17 cellular contexts compared by ENCODE assay signal in the genomic region with DNA sequence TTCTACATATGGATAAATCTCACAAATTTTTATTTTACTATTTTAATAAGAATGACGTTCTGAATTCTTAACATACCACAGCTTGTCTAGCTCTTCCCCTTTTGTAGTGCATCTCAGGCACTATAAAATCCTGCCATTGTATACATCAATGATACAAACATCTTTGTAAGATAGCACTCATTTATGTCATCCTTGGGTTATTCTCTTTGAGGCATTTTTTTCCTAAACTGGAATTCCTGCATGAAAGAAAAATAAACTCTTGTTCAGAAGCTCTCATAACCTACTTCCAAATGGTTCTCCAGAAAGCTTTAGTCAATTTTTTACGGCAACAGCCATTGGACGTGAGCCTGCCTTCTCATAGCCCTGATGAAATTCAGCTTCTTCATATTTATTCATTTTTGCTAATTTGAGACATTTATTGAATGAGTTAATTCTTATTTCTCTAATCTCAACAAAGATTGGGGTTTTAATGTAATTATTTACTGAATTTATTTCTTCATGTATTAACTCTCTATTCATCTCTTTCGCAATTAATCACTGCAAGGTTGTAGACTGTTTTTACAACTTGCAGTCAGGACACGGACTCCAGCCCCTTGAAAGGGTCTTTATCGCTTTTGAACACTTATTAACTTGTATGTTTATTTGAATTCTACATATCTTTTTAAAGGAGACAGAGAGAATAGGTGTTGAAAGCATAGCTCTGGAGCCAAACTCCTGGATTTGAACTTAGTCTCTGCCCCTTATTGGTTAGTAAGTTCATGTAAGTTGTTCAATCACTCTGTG. TPM values are rescaled to one million over a fixed set of nuclear protein-coding genes. Genes with fewer than 3 reads are reported as not detected.
DNase-seq lines count a peak whose midpoint lies in the region; ATAC-seq, FAIRE-seq and TF ChIP-seq lines count a peak whose summit lies in the region.
"Had no signal": no experiment of that assay in that cellular context is flagged by ENCODE, and none has a peak within 500 bp of the region (broad histone marks: within the 10 kb centered on the region; RNA-seq: fewer than 3 reads in every experiment).

No MANE protein-coding gene starts in this region.

- ATAC-seq in IMR-90 (ENCODE audit: low read depth) (peak; percentile 94), HG03565 (IDR thresholded peaks at IDR 0.05; ENCODE audit: unreplicated experiment) (no peak)
- ATAC-seq: Panc1, Right ventricle myocardium inferior had no signal

- H3K9ac ChIP-seq in IMR-90 (ENCODE audit: low read depth, low read length) (peak overlapping the region; percentile 58; the same call in 1 of the 2 replicates), trophoblast cell (ENCODE audit: low read length) (no peak overlapping the region), mesendoderm (ENCODE audit: low read length) (no peak overlapping the region)

- peak overlapping the region; percentile 41; the same call in 1 of the 3 replicates for H2BK15ac ChIP-seq in IMR-90 (ENCODE audit: low read depth, low read length)
- H2BK15ac ChIP-seq in mesendoderm (replicated peaks; ENCODE audit: low read depth) = no peak overlapping the region

- no peak for FAIRE-seq in small intestine (lab: Jason Lieb, UNC)

- H3K56ac ChIP-seq in IMR-90 (ENCODE audit: extremely low read depth, insufficient read depth, low read length) (peak overlapping the region; percentile 38; the same call in 1 of the 2 replicates), mesendoderm (ENCODE audit: low read length) (no peak overlapping the region)

- CTCF ChIA-PET in IMR-90 (lab: Yijun Ruan, JAX) = no interaction called here

- H2BK120ac ChIP-seq in IMR-90 (ENCODE audit: low read depth, low read length) = peak overlapping the region; percentile 79
- H2BK120ac ChIP-seq in trophoblast cell (ENCODE audit: insufficient read depth, low read length, poor library complexity) = no peak overlapping the region
- H2BK120ac ChIP-seq in mesendoderm (ENCODE audit: low read depth, low read length) = no peak overlapping the region

- POLR2A ChIA-PET in IMR-90 (lab: Charles Lee; ENCODE audit: unreplicated experiment) = interaction anchor here (0.6 kb wide), 1 partner anchor 57 kb away, joined by 3 read pairs; no protein-coding TSS in a partner anchor

- H3K9me3 ChIP-seq in IMR-90 (ENCODE audit: control insufficient read depth, insufficient read depth, low read length) (no peaks in the 10 kb centered on the region), trophoblast cell (ENCODE audit: insufficient read depth, low read depth, low read length) (no peaks in the 10 kb centered on the region), small intestine (ENCODE audit: control insufficient read depth, low read depth) (no peaks in the 10 kb centered on the region)

- no peak for TF ChIP-seq POLR2A in IMR-90 (IDR thresholded peaks at IDR 0.05; ENCODE audit: low read depth, low read length)

- peak overlapping the region; percentile 68; the same call in 1 of the 2 replicates for H3K4ac ChIP-seq in IMR-90 (ENCODE audit: low read depth, low read length)
- no peak overlapping the region for H3K4ac ChIP-seq in trophoblast cell (ENCODE audit: low read depth, low read length)
- H3K4ac ChIP-seq in mesendoderm (ENCODE audit: low read depth, low read length) = no peak overlapping the region

- H3K79me2 ChIP-seq in ACC112 (ENCODE audit: control insufficient read depth, insufficient read depth, low read length, unreplicated experiment) (no peaks in the 10 kb centered on the region), trophoblast cell (ENCODE audit: control insufficient read depth, insufficient read depth, low read length, poor library complexity) (no peaks in the 10 kb centered on the region), mesendoderm (ENCODE audit: control insufficient read depth, insufficient read depth, low read length) (no peaks in the 10 kb centered on the region)

- no peaks in the 10 kb centered on the region for H4K20me1 ChIP-seq in IMR-90 (ENCODE audit: insufficient read depth, low read length)

- peak overlapping the region; percentile 75 for H2BK20ac ChIP-seq in IMR-90 (ENCODE audit: low read depth, low read length)

- H4K91ac ChIP-seq in IMR-90 (ENCODE audit: insufficient read depth, low read depth, low read length) = peak overlapping the region; percentile 38
- H4K91ac ChIP-seq in trophoblast cell (ENCODE audit: low read depth, low read length) = no peak overlapping the region

- H3K9me1 ChIP-seq in IMR-90 (ENCODE audit: insufficient read depth, low read length) = no peaks in the 10 kb centered on the region; the same call in 1 of the 2 replicates

- no peak overlapping the region for H4K12ac ChIP-seq in trophoblast cell (ENCODE audit: low read depth, low read length)

- peak; percentile 93 for DNase-seq in IMR-90
- DNase-seq in dedifferentiated amniotic fluid mesenchymal stem cell (ENCODE audit: extremely low spot score) = peak; percentile 75
- peak; percentile 58 for DNase-seq in iris pigment epithelial cell (ENCODE audit: low read depth)
- no peak for DNase-seq in trophoblast cell
- no peak for DNase-seq in mesendoderm
- DNase-seq in small intestine = no peak
- DNase-seq: 8988T, C1 segment of cervical spinal cord, H9, NCI-H1105 treated with DMSO at 0.1 percent for 48 hours, NCI-H187, NCI-H2171 treated with DMSO at 0.1 percent for 48 hours, NCI-H510A treated with DMSO at 0.1 percent for 48 hours had no signal

- H2AK9ac ChIP-seq in IMR-90 (replicated peaks; ENCODE audit: low read depth, low read length, poor library complexity) = no peak overlapping the region

- H3K4me2 ChIP-seq in IMR-90 (ENCODE audit: low read depth, low read length) (peak overlapping the region; percentile 29), trophoblast cell (ENCODE audit: low read length) (no peak overlapping the region), mesendoderm (ENCODE audit: low read length) (no peak overlapping the region)

- H3K79me1 ChIP-seq in IMR-90 (ENCODE audit: low read depth in 1 of 2, low read length in 2 of 2) (no peaks in the 10 kb centered on the region), trophoblast cell (ENCODE audit: low read length) (no peaks in the 10 kb centered on the region), mesendoderm (ENCODE audit: low read length) (no peaks in the 10 kb centered on the region)

- no peak for TF ChIP-seq CTCF in IMR-90 (conservative IDR thresholded peaks at IDR 0.05; ENCODE audit: low read depth, low read length)

- intact Hi-C loops in IMR-90 (cut with micrococcal nuclease) = loop anchor here (5.0 kb wide), 1 partner anchor 50 kb away; no protein-coding TSS in a partner anchor

- no peak overlapping the region for H2AFZ ChIP-seq in ACC112 (ENCODE audit: low read length, unreplicated experiment)
- no peak overlapping the region for H2AFZ ChIP-seq in IMR-90 (replicated peaks; ENCODE audit: low read length, poor library complexity)
- H2AFZ ChIP-seq in trophoblast cell (ENCODE audit: insufficient read depth, low read length, poor library complexity) = no peak overlapping the region

- H3K14ac ChIP-seq in IMR-90 (replicated peaks; ENCODE audit: low read depth, low read length) (no peak overlapping the region; the same call in 1 of the 2 replicates), trophoblast cell (ENCODE audit: low read length) (no peak overlapping the region)

- H3K23ac ChIP-seq in IMR-90 (ENCODE audit: low read depth, low read length) = peak overlapping the region; percentile 22; the same call in 1 of the 2 replicates
- no peak overlapping the region for H3K23ac ChIP-seq in trophoblast cell (ENCODE audit: low read length)
- no peak overlapping the region for H3K23ac ChIP-seq in mesendoderm (ENCODE audit: low read length)

- no TSS peak for BruUV-seq in IMR-90 (replicated peaks; lab: Mats Ljungman, UMichigan)

- H3K18ac ChIP-seq in IMR-90 (ENCODE audit: low read depth, low read length) (peak overlapping the region; percentile 90), trophoblast cell (ENCODE audit: low read length) (no peak overlapping the region), mesendoderm (ENCODE audit: low read length) (no peak overlapping the region)

- in situ Hi-C loops in IMR-90 (cut with MboI; ENCODE audit: low sequenced_read_pairs) = no loop called here

- H2AK5ac ChIP-seq in IMR-90 (ENCODE audit: low read depth, low read length) (peak overlapping the region; percentile 64; the same call in 1 of the 2 replicates), trophoblast cell (ENCODE audit: low read length) (no peak overlapping the region), mesendoderm (ENCODE audit: low read length) (no peak overlapping the region)

- no peak overlapping the region for H2BK12ac ChIP-seq in trophoblast cell (ENCODE audit: low read length)

- TF ChIP-seq RAD21 in IMR-90 (IDR thresholded peaks at IDR 0.05; ENCODE audit: low read length) = no peak

- dilution Hi-C loops in IMR-90 (cut with HindIII; ENCODE audit: low sequenced_read_pairs, unreplicated experiment) = no loop called here

- no CpG with 5 or more reads among the region's 6 CpGs for WGBS in IMR-90 (ENCODE audit: extremely low coverage in 2 of 2, insufficient read length in 1 of 2), 2 experiments
- no CpG with 5 or more reads among the region's 6 CpGs for WGBS in trophoblast cell (ENCODE audit: extremely low coverage, insufficient coverage, insufficient read length)
- no CpG with 5 or more reads among the region's 6 CpGs for WGBS in mesendoderm (ENCODE audit: extremely low coverage, insufficient coverage, low lambda C conversion rate)
- WGBS in small intestine, 3 donors = 36 to 55% (median 43%) methylated on average over 6 of the region's 6 CpGs

- H3K27me3 ChIP-seq in ACC112 (ENCODE audit: insufficient read depth, low read length) = no peaks in the 10 kb centered on the region
- no peaks in the 10 kb centered on the region for H3K27me3 ChIP-seq in IMR-90 (ENCODE audit: control insufficient read depth, insufficient read depth, low read length)
- H3K27me3 ChIP-seq in trophoblast cell (ENCODE audit: insufficient read depth, low read length) = no peaks in the 10 kb centered on the region
- no peaks in the 10 kb centered on the region for H3K27me3 ChIP-seq in mesendoderm (ENCODE audit: insufficient read depth, low read length, poor library complexity)
- no peaks in the 10 kb centered on the region for H3K27me3 ChIP-seq in small intestine (ENCODE audit: control insufficient read depth in 2 of 2, insufficient read depth in 2 of 2, low read length in 2 of 2)

- peaks cover 17% of the 10 kb centered on the region for H3K4me1 ChIP-seq in ACC112 (ENCODE audit: control insufficient read depth, insufficient read depth, low read length, unreplicated experiment)
- H3K4me1 ChIP-seq in IMR-90 (ENCODE audit: control insufficient read depth, insufficient read depth, low read length) = peaks cover 8% of the 10 kb centered on the region; the same call in 1 of the 2 replicates
- no peaks in the 10 kb centered on the region for H3K4me1 ChIP-seq in trophoblast cell (ENCODE audit: control insufficient read depth in 1 of 2, insufficient read depth in 2 of 2, low read length in 2 of 2)
- no peaks in the 10 kb centered on the region for H3K4me1 ChIP-seq in mesendoderm (ENCODE audit: control insufficient read depth, low read depth, low read length)
- H3K4me1 ChIP-seq in small intestine (ENCODE audit: control insufficient read depth in 2 of 2, insufficient read depth in 1 of 2, low read depth in 1 of 2, low read length in 1 of 2) = peaks cover 0 to 3% of the 10 kb centered on the region in 2 donors

- H3K36me3 ChIP-seq in ACC112 (ENCODE audit: insufficient read depth, low read length) (no peaks in the 10 kb centered on the region), IMR-90 (ENCODE audit: control insufficient read depth, insufficient read depth, low read length) (no peaks in the 10 kb centered on the region), trophoblast cell (ENCODE audit: control insufficient read depth in 1 of 2, insufficient read depth in 2 of 2, low read length in 2 of 2) (no peaks in the 10 kb centered on the region), mesendoderm (ENCODE audit: control insufficient read depth, insufficient read depth, low read length) (no peaks in the 10 kb centered on the region), small intestine (ENCODE audit: control insufficient read depth in 2 of 2, insufficient read depth in 2 of 2, low read length in 2 of 2) (no peaks in the 10 kb centered on the region)

- H3K4me3 ChIP-seq in ACC112 (ENCODE audit: low read depth, low read length) (no peak overlapping the region), IMR-90 (ENCODE audit: insufficient read depth, low read depth, low read length) (no peak overlapping the region), trophoblast cell (ENCODE audit: low read depth, low read length) (no peak overlapping the region), mesendoderm (ENCODE audit: low read length) (no peak overlapping the region), small intestine (ENCODE audit: low read depth in 1 of 2, low read length in 2 of 2) (no peak overlapping the region)

- H3K27ac ChIP-seq in ACC112 (ENCODE audit: low read depth, low read length) (peak overlapping the region; percentile 64), IMR-90 (ENCODE audit: insufficient read depth, low read length) (peak overlapping the region; percentile 67), trophoblast cell (ENCODE audit: low read depth, low read length) (no peak overlapping the region), mesendoderm (ENCODE audit: low read depth, low read length) (no peak overlapping the region), small intestine (ENCODE audit: low read depth in 1 of 2, low read length in 1 of 2) (no peak overlapping the region)

- peak overlapping the region; percentile 20; the same call in 1 of the 2 replicates for H4K5ac ChIP-seq in IMR-90 (ENCODE audit: low read depth, low read length)
- H4K5ac ChIP-seq in mesendoderm (ENCODE audit: low read length) = no peak overlapping the region

- peak overlapping the region; percentile 94 for H2BK5ac ChIP-seq in IMR-90 (ENCODE audit: low read depth, low read length, poor library complexity, severe bottlenecking)
- H2BK5ac ChIP-seq in trophoblast cell (ENCODE audit: low read depth, low read length, poor library complexity) = no peak overlapping the region
- no peak overlapping the region for H2BK5ac ChIP-seq in mesendoderm (ENCODE audit: low read length)

- H4K8ac ChIP-seq in IMR-90 (ENCODE audit: low read depth in 2 of 2, low read length in 2 of 2) = peak overlapping the region; percentile 43 to 54; a peak in 2 of 4 replicates
- H4K8ac ChIP-seq in trophoblast cell (ENCODE audit: low read depth, low read length) = no peak overlapping the region
- no peak overlapping the region for H4K8ac ChIP-seq in mesendoderm (ENCODE audit: low read depth, low read length)

RNA-seq across cellular contexts. Expression of gene PARD3B, which starts 57.6 kb away (rescaled TPM):
- total RNA-seq in IMR-90 (2012; rRNA removed) = 15.3 and 15.6 TPM in 2 replicates
- 2.5 and 3.3 TPM in 2 replicates for polyA plus RNA-seq in IMR-90 (2012; rRNA removed)
- polyA plus RNA-seq in IMR-90 (2012; cell fraction: cytosol; rRNA removed) = 1.3 and 2.0 TPM in 2 replicates
- 2.9 and 7.0 TPM in 2 replicates for polyA plus RNA-seq in IMR-90 (2012; cell fraction: nucleus; rRNA removed; ENCODE audit: low replicate concordance)
- polyA plus RNA-seq in trophoblast cell (2013) = 0.29 and 0.33 TPM in 2 replicates
- polyA plus RNA-seq in mesendoderm (2013, experiment 1 of 2) = 1.0 TPM
- polyA plus RNA-seq in mesendoderm (2013, experiment 2 of 2) = 0.92 TPM
- polyA plus RNA-seq in small intestine = 1 to 10 TPM; 2.8 to 4.0 (median 3.2) TPM

Comparison
In these comparisons a context has a peak if more than half of its experiments do, and no peak if none do; other contexts are left out.
1. H3K27ac ChIP-seq: peak in ACC112 (single experiment) and IMR-90 (single experiment); none in trophoblast cell (single experiment), mesendoderm (single experiment) and small intestine (0 of 2).
2. DNase-seq: peak in IMR-90 (single experiment), dedifferentiated amniotic fluid mesenchymal stem cell (single experiment) and iris pigment epithelial cell (single experiment); none in trophoblast cell (0 of 2), mesendoderm (single experiment) and small intestine (single experiment).
3. H4K8ac ChIP-seq: peak in IMR-90 (2 of 2); none in trophoblast cell (single experiment) and mesendoderm (single experiment).